ENCODE assay signal across 8 cellular contexts in genomic region chr6:36827261-36828079, GRCh38. TPM values are rescaled to one million over a fixed set of nuclear protein-coding genes. Genes with fewer than 3 reads are reported as not detected.
DNase-seq lines count a peak whose midpoint lies in the region; ATAC-seq and TF ChIP-seq lines count a peak whose summit lies in the region.

No MANE protein-coding gene starts in this region.

- no peaks in the 10 kb centered on the region for H4K20me1 ChIP-seq in GM23248 (ENCODE audit: insufficient read depth)

- ATAC-seq in GM21515 (IDR thresholded peaks at IDR 0.05; ENCODE audit: unreplicated experiment) = no peak
- ATAC-seq in GM18498 (IDR thresholded peaks at IDR 0.05; ENCODE audit: unreplicated experiment) = no peak
- ATAC-seq in HG02678 (IDR thresholded peaks at IDR 0.05; ENCODE audit: unreplicated experiment) = no peak
- ATAC-seq in GM19324 (IDR thresholded peaks at IDR 0.05; ENCODE audit: low FRiP score, unreplicated experiment) = no peak

- in situ Hi-C loops in GM23248 (cut with MboI) = no loop called here
- in situ Hi-C loops in SK-MEL-5 (cut with HindIII; ENCODE audit: low pct_unique_long_range_greater_than_20kb, low sequenced_read_pairs) = no loop called here

- H3K9me3 ChIP-seq in GM23248 (ENCODE audit: low read depth) = no peaks in the 10 kb centered on the region
- no peaks in the 10 kb centered on the region for H3K9me3 ChIP-seq in esophagus squamous epithelium

- H3K36me3 ChIP-seq in GM23248 (ENCODE audit: low read depth) (no peaks in the 10 kb centered on the region), esophagus squamous epithelium (no peaks in the 10 kb centered on the region)

- 79 to 82% methylated on average over 19 of the region's 19 CpGs for WGBS in GM23248 (ENCODE audit: low coverage in 1 of 2, low lambda C conversion rate in 2 of 2, missing lambda C conversion rate in 2 of 2), 2 experiments
- 17 to 22% methylated on average over 12 to 17 of the region's 19 CpGs for WGBS in esophagus squamous epithelium, 2 donors

- TF ChIP-seq CTCF in esophagus squamous epithelium (IDR thresholded peaks at IDR 0.05) = no peak

- peak; percentile 43 for DNase-seq in GM23248
- DNase-seq in SK-MEL-5 (ENCODE audit: low read depth, low spot score) = peak; percentile 17
- no peak for DNase-seq in esophagus squamous epithelium (lab: John Stamatoyannopoulos, UW)
- peak; percentile 74 for DNase-seq in pons (ENCODE audit: low spot score)

- H3K4me3 ChIP-seq in GM23248 (no peak overlapping the region), esophagus squamous epithelium (no peak overlapping the region)

- no peaks in the 10 kb centered on the region for H3K79me2 ChIP-seq in GM23248 (ENCODE audit: insufficient read depth)

- no peak overlapping the region for H3K4me2 ChIP-seq in GM23248 (ENCODE audit: unreplicated experiment)

- no peak overlapping the region for H3K9ac ChIP-seq in GM23248

- H3K27ac ChIP-seq in GM23248 (no peak overlapping the region), esophagus squamous epithelium (peak overlapping the region in 3 of 4 donors; percentile 39 to 75 (median 63))

- H3K27me3 ChIP-seq in GM23248 (replicated peaks; ENCODE audit: insufficient read depth) (no peaks in the 10 kb centered on the region), esophagus squamous epithelium (no peaks in the 10 kb centered on the region)

- H3F3A ChIP-seq in GM23248 (ENCODE audit: insufficient read depth) = no peaks in the 10 kb centered on the region

- no peak overlapping the region for H2AFZ ChIP-seq in GM23248

- no peak for TF ChIP-seq POLR2A in esophagus squamous epithelium (IDR thresholded peaks at IDR 0.05)

- intact Hi-C loops in esophagus squamous epithelium (cut with DNase I) = no loop called here

- H3K9me2 ChIP-seq in GM23248 (ENCODE audit: insufficient read depth) = no peaks in the 10 kb centered on the region

- no peaks in the 10 kb centered on the region for H3K4me1 ChIP-seq in GM23248 (ENCODE audit: insufficient read depth)
- H3K4me1 ChIP-seq in esophagus squamous epithelium = peaks cover 21 to 87% (median 43%) of the 10 kb centered on the region in 3 donors

RNA-seq across cellular contexts. Expression of gene CPNE5, which starts 11.8 kb away (rescaled TPM):
- total RNA-seq in GM23248 (2014; rRNA removed; shearing (Covaris generic)) = 0.63 TPM in 1 of 2 replicates, not detected in the other
- 0.14 and 0.23 TPM in 2 replicates for polyA plus RNA-seq in GM23248 (2016; fragmentation: Nextera tagmentation; extraction: Ambion mirVana)
- 0.63 TPM in 1 of 2 replicates, not detected in the other for total RNA-seq in SK-MEL-5 (2014; rRNA removed; shearing (Covaris generic))
- 0.54 and 2.0 TPM in 2 replicates for polyA plus RNA-seq in SK-MEL-5 (2015; cell fraction: cytosol; rRNA removed)
- 2.3 TPM in 1 of 2 replicates, not detected in the other for polyA plus RNA-seq in SK-MEL-5 (2015; cell fraction: nucleus; rRNA removed)
- 1 to 10 TPM; 1.2 to 2.5 (median 1.5) TPM for total RNA-seq in esophagus squamous epithelium

RNA-seq across cellular contexts. Expression of gene PPIL1, which starts 47.1 kb away (rescaled TPM):
- total RNA-seq in GM23248 (2014; rRNA removed; shearing (Covaris generic)) = 20.4 and 36.3 TPM in 2 replicates
- polyA plus RNA-seq in GM23248 (2016; fragmentation: Nextera tagmentation; extraction: Ambion mirVana) = 27.1 and 30.5 TPM in 2 replicates
- 56.7 and 57.1 TPM in 2 replicates for total RNA-seq in SK-MEL-5 (2014; rRNA removed; shearing (Covaris generic))
- 47.9 and 54.4 TPM in 2 replicates for polyA plus RNA-seq in SK-MEL-5 (2015; cell fraction: cytosol; rRNA removed)
- polyA plus RNA-seq in SK-MEL-5 (2015; cell fraction: nucleus; rRNA removed) = 7.0 and 10.7 TPM in 2 replicates
- total RNA-seq in esophagus squamous epithelium = 10 to 100 TPM; 13.4 to 35.4 (median 28.7) TPM

RNA-seq across cellular contexts. Expression of gene C6orf89, which starts 58.3 kb away (rescaled TPM):
- 84.0 and 85.5 TPM in 2 replicates for total RNA-seq in GM23248 (2014; rRNA removed; shearing (Covaris generic))
- 73.8 and 73.9 TPM in 2 replicates for polyA plus RNA-seq in GM23248 (2016; fragmentation: Nextera tagmentation; extraction: Ambion mirVana)
- 47.0 and 55.9 TPM in 2 replicates for total RNA-seq in SK-MEL-5 (2014; rRNA removed; shearing (Covaris generic))
- polyA plus RNA-seq in SK-MEL-5 (2015; cell fraction: cytosol; rRNA removed) = 40.9 and 44.2 TPM in 2 replicates
- 19.1 and 22.6 TPM in 2 replicates for polyA plus RNA-seq in SK-MEL-5 (2015; cell fraction: nucleus; rRNA removed)
- total RNA-seq in esophagus squamous epithelium = 10 to 100 TPM; 18.6 to 34.9 (median 23.1) TPM
